In the genomic region with DNA sequence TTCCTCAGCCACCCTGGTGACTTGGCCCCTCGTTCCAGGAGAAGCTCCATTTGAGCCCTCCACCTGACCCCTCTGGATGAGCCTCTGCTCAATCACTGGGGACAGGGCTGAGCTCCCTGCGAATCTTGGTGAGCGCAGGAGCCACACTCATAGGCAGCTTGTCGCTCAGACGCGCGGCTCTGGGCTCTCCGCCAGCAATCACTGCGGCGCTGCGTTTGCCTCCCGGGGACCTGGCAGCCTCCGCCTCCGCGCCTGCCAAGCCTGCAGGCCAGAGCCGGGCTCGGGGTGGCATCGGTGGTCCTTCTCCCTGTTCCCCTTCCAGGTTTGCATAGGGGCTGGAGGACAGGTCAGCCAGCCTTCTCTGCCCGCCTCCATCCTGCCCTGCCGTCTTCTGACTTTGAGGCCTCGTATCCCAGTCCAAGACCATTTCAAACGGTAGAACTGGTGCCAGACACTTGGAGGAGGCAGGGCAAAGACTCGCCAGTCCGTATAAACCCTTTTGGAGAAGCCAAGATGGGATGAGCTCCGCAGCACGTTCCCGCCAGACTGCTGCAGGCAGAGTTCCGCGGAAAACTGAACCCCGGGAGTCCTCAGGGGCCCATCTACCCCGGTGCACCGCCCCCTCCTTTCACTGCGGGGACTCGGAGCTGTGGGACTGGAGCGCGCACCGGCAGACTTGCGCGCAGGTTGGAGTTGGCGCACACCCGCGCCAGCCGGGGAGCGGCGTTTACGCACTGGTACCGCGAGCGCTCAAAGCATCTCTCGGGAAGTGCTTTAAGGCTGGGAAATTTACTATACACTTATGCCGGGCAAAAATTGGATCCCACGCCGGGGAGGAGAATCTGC, we compare ENCODE assay signal across 8 cellular contexts. TPM values are rescaled to one million over a fixed set of nuclear protein-coding genes. Genes with fewer than 3 reads are reported as not detected.
DNase-seq lines count a peak whose midpoint lies in the region; ATAC-seq, FAIRE-seq and TF ChIP-seq lines count a peak whose summit lies in the region.

No MANE protein-coding gene starts in this region.

- FAIRE-seq in astrocyte (lab: Jason Lieb, UNC), result no peak

- no peak for ATAC-seq in GM21447 (IDR thresholded peaks at IDR 0.05; ENCODE audit: unreplicated experiment)

- peak overlapping the region; percentile 34; the same call in 1 of the 2 replicates for H3K4me3 ChIP-seq in GM08714 (ENCODE audit: low read length)
- H3K4me3 ChIP-seq in MM.1S (ENCODE audit: low read length), result peak overlapping the region; percentile 56
- H3K4me3 ChIP-seq in astrocyte (ENCODE audit: insufficient read depth, low read depth, low read length), result peak overlapping the region; percentile 58
- H3K4me3 ChIP-seq in retinal pigment epithelial cell (ENCODE audit: low read length), result peak overlapping the region; percentile 49

- no peak for TF ChIP-seq CTCF in MM.1S (IDR thresholded peaks at IDR 0.05; ENCODE audit: low read length)
- TF ChIP-seq CTCF in astrocyte (IDR thresholded peaks at IDR 0.05; ENCODE audit: insufficient read depth, low read depth, low read length), result no peak
- TF ChIP-seq CTCF in retinal pigment epithelial cell (conservative IDR thresholded peaks at IDR 0.05; ENCODE audit: low read depth, low read length), result no peak

- H3K27me3 ChIP-seq in MM.1S (replicated peaks; ENCODE audit: insufficient read depth, low read length) (no peaks in the 10 kb centered on the region), astrocyte (ENCODE audit: insufficient read depth, low read length) (peaks cover 52% of the 10 kb centered on the region)

- H3F3A ChIP-seq in MM.1S (ENCODE audit: insufficient read depth, low read length), result no peaks in the 10 kb centered on the region

- H3K4me2 ChIP-seq in MM.1S (ENCODE audit: low read depth, low read length) (peak overlapping the region; percentile 98), astrocyte (ENCODE audit: low read length) (peak overlapping the region; percentile 94)

- H3K27me3 Mint-ChIP-seq in astrocyte (ENCODE audit: low read depth, unreplicated experiment), result peaks cover 65% of the 10 kb centered on the region

- H4K20me1 ChIP-seq in MM.1S (ENCODE audit: insufficient read depth, low read length) (no peaks in the 10 kb centered on the region), astrocyte (ENCODE audit: insufficient read depth, low read length) (no peaks in the 10 kb centered on the region)

- H3K36me3 Mint-ChIP-seq in astrocyte (ENCODE audit: low read depth, unreplicated experiment), result peaks cover 3% of the 10 kb centered on the region

- H3K9ac ChIP-seq in MM.1S (ENCODE audit: low read length), result no peak overlapping the region
- no peak overlapping the region for H3K9ac ChIP-seq in astrocyte (ENCODE audit: low read length)

- no peak overlapping the region for H3K27ac ChIP-seq in MM.1S (ENCODE audit: low read length)
- no peak overlapping the region for H3K27ac ChIP-seq in astrocyte (ENCODE audit: low read depth, low read length)

- no peaks in the 10 kb centered on the region for H3K9me2 ChIP-seq in MM.1S (replicated peaks; ENCODE audit: insufficient read depth, low read length)

- no peaks in the 10 kb centered on the region for H3K36me3 ChIP-seq in MM.1S (replicated peaks; ENCODE audit: insufficient read depth, low read length)
- no peaks in the 10 kb centered on the region for H3K36me3 ChIP-seq in astrocyte (ENCODE audit: insufficient read depth, low read length)

- no peaks in the 10 kb centered on the region for H3K4me1 ChIP-seq in MM.1S (ENCODE audit: low read length)
- peaks cover 13% of the 10 kb centered on the region for H3K4me1 ChIP-seq in astrocyte (ENCODE audit: insufficient read depth, low read length)

- peak overlapping the region; percentile 81; the same call in 1 of the 2 replicates for H2AFZ ChIP-seq in MM.1S (ENCODE audit: low read length)
- peak overlapping the region; percentile 83 for H2AFZ ChIP-seq in astrocyte (ENCODE audit: low read depth, low read length)

- H3K4me1 Mint-ChIP-seq in astrocyte (ENCODE audit: low read depth, unreplicated experiment), result peaks cover 6% of the 10 kb centered on the region

- H3K4me3 Mint-ChIP-seq in astrocyte (ENCODE audit: unreplicated experiment), result peak overlapping the region; percentile 80

- H3K79me2 ChIP-seq in MM.1S (ENCODE audit: low read length) (no peaks in the 10 kb centered on the region), astrocyte (ENCODE audit: insufficient read depth, low read length) (no peaks in the 10 kb centered on the region)

- H3K27ac Mint-ChIP-seq in astrocyte (ENCODE audit: unreplicated experiment), result no peak overlapping the region

- H3K9me3 Mint-ChIP-seq in astrocyte (ENCODE audit: unreplicated experiment), result peaks cover 3% of the 10 kb centered on the region

- H3K9me3 ChIP-seq in MM.1S (replicated peaks; ENCODE audit: insufficient read depth, low read length), result no peaks in the 10 kb centered on the region
- H3K9me3 ChIP-seq in astrocyte (ENCODE audit: insufficient read depth, low read depth, low read length), result no peaks in the 10 kb centered on the region

- DNase-seq in MM.1S, result no peak
- peak; percentile 39 for DNase-seq in astrocyte (ENCODE audit: low read depth)
- peak in 40 of 51 donors; percentile 15 to 66 (median 47) for DNase-seq in hypothalamus (lab: John Stamatoyannopoulos, UW)
- no peak for DNase-seq in retinal pigment epithelial cell (ENCODE audit: low read depth)
- DNase-seq in SKM-1 (lab: John Stamatoyannopoulos, UW; ENCODE audit: unreplicated experiment), result no peak
- no peak for DNase-seq in activated CD4-positive, alpha-beta T cell treated with anti-CD3 and anti-CD28 coated beads for 4 hours

RNA-seq across cellular contexts. Expression of gene TACR1, which starts 1.0 kb away (rescaled TPM):
- total RNA-seq in astrocyte, result not detected in 2 replicates

Comparison
In these comparisons a context has a peak if more than half of its experiments do, and no peak if none do; other contexts are left out.
1. DNase-seq: peak in astrocyte (single experiment) and hypothalamus (40 of 51); none in MM.1S (single experiment), retinal pigment epithelial cell (single experiment), SKM-1 (single experiment) and activated CD4-positive, alpha-beta T cell treated with anti-CD3 and anti-CD28 coated beads for 4 hours (0 of 2).
2. Peak in every context shown above with its lines, with median percentiles within 50 percentile points of each other: H3K4me3 ChIP-seq.